ENCODE assay signal across 1 cellular context in the genomic region with DNA sequence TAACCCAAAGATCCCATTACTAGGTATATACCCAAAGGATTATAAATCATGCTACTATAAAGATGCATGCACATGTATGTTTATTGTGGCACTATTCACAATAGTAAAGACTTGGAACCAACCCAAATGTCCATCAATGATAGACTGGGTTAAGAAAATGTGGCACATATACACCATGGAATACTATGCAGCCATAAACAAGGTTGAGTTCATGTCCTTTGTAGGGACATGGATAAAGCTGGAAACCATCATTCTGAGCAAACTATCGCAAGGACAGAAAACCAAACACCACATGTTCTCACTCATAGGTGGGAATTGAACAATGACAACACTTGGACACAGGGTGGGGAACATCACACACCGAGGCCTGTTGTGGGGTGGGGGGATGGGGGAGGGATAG.
A peak's percentile ranks its signal among the peaks of the same experiment; 100 is the strongest.
TF ChIP-seq lines count a peak whose summit lies in the region.

No MANE protein-coding gene starts in this region.

TF ChIP-seq in HEK293, 187 proteins besides CTCF, POLR2A, EP300 and RAD21 (continued from another document):
- TF ChIP-seq, protein P1, sequence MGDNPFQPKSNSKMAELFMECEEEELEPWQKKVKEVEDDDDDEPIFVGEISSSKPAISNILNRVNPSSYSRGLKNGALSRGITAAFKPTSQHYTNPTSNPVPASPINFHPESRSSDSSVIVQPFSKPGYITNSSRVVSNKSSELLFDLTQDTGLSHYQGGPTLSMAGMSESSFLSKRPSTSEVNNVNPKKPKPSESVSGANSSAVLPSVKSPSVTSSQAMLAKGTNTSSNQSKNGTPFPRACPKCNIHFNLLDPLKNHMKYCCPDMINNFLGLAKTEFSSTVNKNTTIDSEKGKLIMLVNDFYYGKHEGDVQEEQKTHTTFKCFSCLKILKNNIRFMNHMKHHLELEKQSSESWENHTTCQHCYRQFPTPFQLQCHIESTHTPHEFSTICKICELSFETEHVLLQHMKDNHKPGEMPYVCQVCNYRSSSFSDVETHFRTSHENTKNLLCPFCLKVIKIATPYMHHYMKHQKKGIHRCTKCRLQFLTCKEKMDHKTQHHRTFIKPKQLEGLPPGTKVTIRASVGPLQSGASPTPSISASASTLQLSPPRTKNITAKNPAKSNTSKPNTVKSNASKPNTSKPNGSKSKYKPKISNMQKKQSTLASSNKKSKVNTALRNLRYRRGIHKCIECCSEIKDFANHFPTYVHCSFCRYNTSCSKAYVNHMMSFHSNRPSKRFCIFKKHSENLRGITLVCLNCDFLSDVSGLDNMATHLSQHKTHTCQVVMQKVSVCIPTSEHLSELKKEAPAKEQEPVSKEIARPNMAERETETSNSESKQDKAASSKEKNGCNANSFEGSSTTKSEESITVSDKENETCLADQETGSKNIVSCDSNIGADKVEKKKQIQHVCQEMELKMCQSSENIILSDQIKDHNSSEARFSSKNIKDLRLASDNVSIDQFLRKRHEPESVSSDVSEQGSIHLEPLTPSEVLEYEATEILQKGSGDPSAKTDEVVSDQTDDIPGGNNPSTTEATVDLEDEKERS (tag by site-specific recombination; IDR thresholded peaks at IDR 0.05): 0 out of 2 replicates have a peak, but pooled peaks have one; percentile 27
